19 cellular contexts compared by ENCODE assay signal in genomic region chr16:10972956-10973464, GRCh38. TPM values are rescaled to one million over a fixed set of nuclear protein-coding genes. Genes with fewer than 3 reads are reported as not detected.
DNase-seq lines count a peak whose midpoint lies in the region; ATAC-seq and TF ChIP-seq lines count a peak whose summit lies in the region.
"Had no signal": no experiment of that assay in that cellular context is flagged by ENCODE, and none has a peak within 500 bp of the region (broad histone marks: within the 10 kb centered on the region; RNA-seq: fewer than 3 reads in every experiment).

No MANE protein-coding gene starts in this region.

- peak; percentile 23 for ATAC-seq in activated naive CD8-positive, alpha-beta T cell treated with anti-CD3 and anti-CD28 coated beads, Interleukin-2, amount 10 ng/mL, durations not matched to agents 7 days and 5 days (ENCODE audit: low read depth)
- ATAC-seq in WTC11, result no peak
- ATAC-seq: left cardiac atrium had no signal

- H3K27me3 ChIP-seq in trophoblast cell (ENCODE audit: insufficient read depth, low read length), result no peaks in the 10 kb centered on the region
- H3K27me3 ChIP-seq in A673 (replicated peaks; ENCODE audit: insufficient read depth, low read depth, low read length, poor library complexity), result no peaks in the 10 kb centered on the region
- H3K27me3 ChIP-seq: BLaER1 treated with 17β-estradiol and CSF1 and Interleukin-3, amounts not matched to agents 10 nM and 100 nM; right atrium auricular region had no signal

- no peak overlapping the region for H3K4me3 ChIP-seq in trophoblast cell (ENCODE audit: low read depth, low read length)
- H3K4me3 ChIP-seq in A673 (ENCODE audit: low read depth, low read length, poor library complexity, severe bottlenecking), result no peak overlapping the region
- H3K4me3 ChIP-seq: BLaER1 treated with 17β-estradiol and CSF1 and Interleukin-3, amounts not matched to agents 10 nM and 100 nM; right atrium auricular region had no signal

- peaks cover 83% of the 10 kb centered on the region for H3K4me1 Mint-ChIP-seq in activated CD4-positive, alpha-beta T cell treated with anti-CD3 and anti-CD28 coated beads, Interleukin-2, amount 10 ng/mL, durations not matched to agents 7 days and 5 days
- H3K4me1 Mint-ChIP-seq in activated naive CD8-positive, alpha-beta T cell treated with anti-CD3 and anti-CD28 coated beads, Interleukin-2, amount 10 ng/mL, durations not matched to agents 7 days and 5 days, result peaks cover 70% of the 10 kb centered on the region
- peaks cover 5% of the 10 kb centered on the region for H3K4me1 Mint-ChIP-seq in WTC11

- H3K14ac ChIP-seq in trophoblast cell (ENCODE audit: low read length), result no peak overlapping the region

- BruUV-seq in A673 (replicated peaks; lab: Mats Ljungman, UMichigan), result no TSS peak

- CTCF ChIA-PET in activated CD4-positive, alpha-beta T cell treated with anti-CD3 and anti-CD28 coated beads, Interleukin-2, amount 10 ng/mL, durations not matched to agents 7 days and 5 days (lab: Charles Lee), result interaction anchor here (0.6 to 3.2 kb wide), 7 partner anchors 7 to 384 kb away, joined by 3 to 34 read pairs (median 5); partner anchors contain the start of gene SOCS1
- CTCF ChIA-PET in WTC11 (lab: Charles Lee), result interaction anchor here (0.8 kb wide), 1 partner anchor 22 kb away, joined by 3 read pairs; no protein-coding TSS in a partner anchor
- CTCF ChIA-PET in A673 (lab: Charles Lee), result no interaction called here

- H3K23ac ChIP-seq in trophoblast cell (ENCODE audit: low read length), result no peak overlapping the region

- WGBS in trophoblast cell (ENCODE audit: extremely low coverage, insufficient coverage, insufficient read length), result no CpG with 5 or more reads among the region's 12 CpGs

- peak overlapping the region; percentile 45 for H3K4me3 Mint-ChIP-seq in activated CD4-positive, alpha-beta T cell treated with anti-CD3 and anti-CD28 coated beads, Interleukin-2, amount 10 ng/mL, durations not matched to agents 7 days and 5 days
- H3K4me3 Mint-ChIP-seq in activated naive CD8-positive, alpha-beta T cell treated with anti-CD3 and anti-CD28 coated beads, Interleukin-2, amount 10 ng/mL, durations not matched to agents 7 days and 5 days, result peak overlapping the region; percentile 71
- no peak overlapping the region for H3K4me3 Mint-ChIP-seq in WTC11
- H3K4me3 Mint-ChIP-seq: memory B cell had no signal

- H3K27ac Mint-ChIP-seq in activated CD4-positive, alpha-beta T cell treated with anti-CD3 and anti-CD28 coated beads, Interleukin-2, amount 10 ng/mL, durations not matched to agents 7 days and 5 days, result peak overlapping the region; percentile 79
- peak overlapping the region; percentile 92 for H3K27ac Mint-ChIP-seq in activated naive CD8-positive, alpha-beta T cell treated with anti-CD3 and anti-CD28 coated beads, Interleukin-2, amount 10 ng/mL, durations not matched to agents 7 days and 5 days
- no peak overlapping the region for H3K27ac Mint-ChIP-seq in WTC11
- H3K27ac Mint-ChIP-seq: memory B cell had no signal

- TF ChIP-seq CTCF in WTC11 (IDR thresholded peaks at IDR 0.05) (no peak), A673 (conservative IDR thresholded peaks at IDR 0.05; ENCODE audit: low read depth, low read length) (no peak)

- no peak for DNase-seq in activated CD4-positive, alpha-beta T cell treated with anti-CD3 and anti-CD28 coated beads, Interleukin-2, amount 10 ng/mL, durations not matched to agents 7 days and 5 days
- no peak for DNase-seq in activated CD4-positive, alpha-beta T cell treated with anti-CD3 and anti-CD28 coated beads, Interleukin-2, amount 50 U/mL, for 4 hours
- no peak for DNase-seq in activated naive CD8-positive, alpha-beta T cell treated with anti-CD3 and anti-CD28 coated beads, Interleukin-2, amount 10 ng/mL, durations not matched to agents 7 days and 5 days
- no peak for DNase-seq in trophoblast cell
- DNase-seq in WTC11 (ENCODE audit: low spot score), result no peak
- no peak for DNase-seq in ecto neural progenitor cell (ENCODE audit: low spot score)
- no peak for DNase-seq in A673 (ENCODE audit: low spot score)
- DNase-seq: ACHN; activated CD4-positive, alpha-beta T cell treated with anti-CD3 and anti-CD28 coated beads, Interleukin-2, amount 50 U/mL, for 48 hours; Calu3; left cardiac atrium; NCI-H1092 treated with DMSO at 0.1 percent for 48 hours; NCI-H2029; NCI-H82; stimulated activated CD4-positive, alpha-beta T cell treated with anti-CD3 and anti-CD28 coated beads, Interleukin-4, amount 100 ng/mL, for 24 hours had no signal

- H3K4me2 ChIP-seq in trophoblast cell (ENCODE audit: low read length), result no peak overlapping the region

- peak overlapping the region; percentile 9 for H2BK5ac ChIP-seq in trophoblast cell (ENCODE audit: low read depth, low read length, poor library complexity)

- no peak overlapping the region for H3K18ac ChIP-seq in trophoblast cell (ENCODE audit: low read length)

- H3K79me2 ChIP-seq in trophoblast cell (ENCODE audit: control insufficient read depth, insufficient read depth, low read length, poor library complexity), result no peaks in the 10 kb centered on the region

- no peak overlapping the region for H3K9ac ChIP-seq in trophoblast cell (ENCODE audit: low read length)

- H3K4ac ChIP-seq in trophoblast cell (ENCODE audit: low read depth, low read length), result no peak overlapping the region

- intact Hi-C loops in A673 (cut with micrococcal nuclease; ENCODE audit: unreplicated experiment), result no loop called here

- no peaks in the 10 kb centered on the region for H3K27me3 Mint-ChIP-seq in activated CD4-positive, alpha-beta T cell treated with anti-CD3 and anti-CD28 coated beads, Interleukin-2, amount 10 ng/mL, durations not matched to agents 7 days and 5 days
- no peaks in the 10 kb centered on the region for H3K27me3 Mint-ChIP-seq in activated naive CD8-positive, alpha-beta T cell treated with anti-CD3 and anti-CD28 coated beads, Interleukin-2, amount 10 ng/mL, durations not matched to agents 7 days and 5 days
- H3K27me3 Mint-ChIP-seq in WTC11 (ENCODE audit: low read depth), result no peaks in the 10 kb centered on the region
- H3K27me3 Mint-ChIP-seq: memory B cell had no signal

- H3K4me1 ChIP-seq in trophoblast cell (ENCODE audit: control insufficient read depth in 1 of 2, insufficient read depth in 2 of 2, low read length in 2 of 2) (peaks cover 18 to 20% of the 10 kb centered on the region in 2 experiments), A673 (ENCODE audit: insufficient read depth, low read length, poor library complexity, severe bottlenecking) (no peaks in the 10 kb centered on the region)

- peak overlapping the region; percentile 10 for H2BK12ac ChIP-seq in trophoblast cell (ENCODE audit: low read length)

- H3K9me3 ChIP-seq in KOPT-K1 (ENCODE audit: insufficient read depth, low read length, poor library complexity, severe bottlenecking) (no peaks in the 10 kb centered on the region), trophoblast cell (ENCODE audit: insufficient read depth, low read depth, low read length) (no peaks in the 10 kb centered on the region), A673 (ENCODE audit: low read depth, low read length, poor library complexity, severe bottlenecking) (no peaks in the 10 kb centered on the region)
- H3K9me3 ChIP-seq: BLaER1 treated with 17β-estradiol and CSF1 and Interleukin-3, amounts not matched to agents 10 nM and 100 nM; right atrium auricular region had no signal

- H3K27ac ChIP-seq in KOPT-K1 (ENCODE audit: low read depth, low read length, poor library complexity, severe bottlenecking) (peak overlapping the region; percentile 57), trophoblast cell (ENCODE audit: low read depth, low read length) (no peak overlapping the region), A673 (ENCODE audit: low read depth, low read length, poor library complexity, severe bottlenecking) (no peak overlapping the region)
- H3K27ac ChIP-seq: BLaER1 treated with 17β-estradiol and CSF1 and Interleukin-3, amounts not matched to agents 10 nM and 100 nM had no signal

- H4K12ac ChIP-seq in trophoblast cell (ENCODE audit: low read depth, low read length), result no peak overlapping the region

- H2AK5ac ChIP-seq in trophoblast cell (ENCODE audit: low read length), result no peak overlapping the region

- no peak overlapping the region for H2BK120ac ChIP-seq in trophoblast cell (ENCODE audit: insufficient read depth, low read length, poor library complexity)

- no peak overlapping the region for H4K91ac ChIP-seq in trophoblast cell (ENCODE audit: low read depth, low read length)

- H3K36me3 ChIP-seq in KOPT-K1 (ENCODE audit: insufficient read depth, low read length), result peaks cover 63% of the 10 kb centered on the region
- peaks cover 11 to 16% of the 10 kb centered on the region in 2 experiments for H3K36me3 ChIP-seq in trophoblast cell (ENCODE audit: control insufficient read depth in 1 of 2, insufficient read depth in 2 of 2, low read length in 2 of 2)
- H3K36me3 ChIP-seq in A673 (ENCODE audit: insufficient read depth, low read length, poor library complexity, severe bottlenecking), result peaks cover 10% of the 10 kb centered on the region

- no peak overlapping the region for H4K8ac ChIP-seq in trophoblast cell (ENCODE audit: low read depth, low read length)

- H3K36me3 Mint-ChIP-seq in activated CD4-positive, alpha-beta T cell treated with anti-CD3 and anti-CD28 coated beads, Interleukin-2, amount 10 ng/mL, durations not matched to agents 7 days and 5 days (ENCODE audit: low read depth), result peaks cover 43% of the 10 kb centered on the region
- H3K36me3 Mint-ChIP-seq in activated naive CD8-positive, alpha-beta T cell treated with anti-CD3 and anti-CD28 coated beads, Interleukin-2, amount 10 ng/mL, durations not matched to agents 7 days and 5 days, result peaks cover 27% of the 10 kb centered on the region
- no peaks in the 10 kb centered on the region; the same call in 1 of the 2 replicates for H3K36me3 Mint-ChIP-seq in WTC11

- POLR2A ChIA-PET in activated CD4-positive, alpha-beta T cell treated with anti-CD3 and anti-CD28 coated beads, Interleukin-2, amount 10 ng/mL, durations not matched to agents 7 days and 5 days (lab: Charles Lee), result interaction anchor here (0.6 kb wide), 1 partner anchor 681 kb away, joined by 3 read pairs; no protein-coding TSS in a partner anchor
- POLR2A ChIA-PET in activated naive CD8-positive, alpha-beta T cell treated with anti-CD3 and anti-CD28 coated beads, Interleukin-2, amount 10 ng/mL, durations not matched to agents 7 days and 5 days (lab: Charles Lee), result interaction anchor here (0.7 to 5.7 kb wide), 12 partner anchors 11 to 383 kb away, joined by 3 to 122 read pairs (median 5); partner anchors contain the start of gene SOCS1
- POLR2A ChIA-PET in WTC11 (lab: Charles Lee) (no interaction called here), A673 (lab: Charles Lee; ENCODE audit: low non-redundant PET) (no interaction called here)

- peaks cover 11% of the 10 kb centered on the region for H3K79me1 ChIP-seq in trophoblast cell (ENCODE audit: low read length)

- H2AFZ ChIP-seq in trophoblast cell (ENCODE audit: insufficient read depth, low read length, poor library complexity), result no peak overlapping the region

- H3K9me3 Mint-ChIP-seq in activated CD4-positive, alpha-beta T cell treated with anti-CD3 and anti-CD28 coated beads, Interleukin-2, amount 10 ng/mL, durations not matched to agents 7 days and 5 days, result no peaks in the 10 kb centered on the region
- H3K9me3 Mint-ChIP-seq in activated naive CD8-positive, alpha-beta T cell treated with anti-CD3 and anti-CD28 coated beads, Interleukin-2, amount 10 ng/mL, durations not matched to agents 7 days and 5 days, result no peaks in the 10 kb centered on the region
- H3K9me3 Mint-ChIP-seq in WTC11, result no peaks in the 10 kb centered on the region
- H3K9me3 Mint-ChIP-seq: memory B cell had no signal

RNA-seq across cellular contexts. Expression of gene CLEC16A, which starts 28.6 kb away (rescaled TPM):
- total RNA-seq in activated CD4-positive, alpha-beta T cell treated with anti-CD3 and anti-CD28 coated beads, Interleukin-2, amount 10 ng/mL, durations not matched to agents 7 days and 5 days, result 10 to 100 TPM; 30.9 to 35.1 TPM
- total RNA-seq in activated naive CD8-positive, alpha-beta T cell treated with anti-CD3 and anti-CD28 coated beads, Interleukin-2, amount 10 ng/mL, durations not matched to agents 7 days and 5 days, result 10 to 100 TPM; 31.1 to 34.1 TPM
- 12.0 and 12.1 TPM in 2 replicates for polyA plus RNA-seq in trophoblast cell (2013)
- total RNA-seq in WTC11 (2021), result 14.4 to 16.0 TPM (median 15.4 TPM) in 3 replicates
- total RNA-seq in A673 (2021), result 21.3 and 23.4 TPM in 2 replicates

RNA-seq across cellular contexts. Expression of gene DEXI, which starts 30.7 kb away (rescaled TPM):
- total RNA-seq in activated CD4-positive, alpha-beta T cell treated with anti-CD3 and anti-CD28 coated beads, Interleukin-2, amount 10 ng/mL, durations not matched to agents 7 days and 5 days, result 10 to 100 TPM; 29.2 to 36.9 TPM
- total RNA-seq in activated naive CD8-positive, alpha-beta T cell treated with anti-CD3 and anti-CD28 coated beads, Interleukin-2, amount 10 ng/mL, durations not matched to agents 7 days and 5 days, result 10 to 100 TPM; 31.4 to 32.3 TPM
- polyA plus RNA-seq in trophoblast cell (2013), result 20.5 and 21.3 TPM in 2 replicates
- total RNA-seq in WTC11 (2021) (33.7 to 42.1 TPM (median 37.7 TPM) in 3 replicates), A673 (2021) (30.7 and 31.6 TPM in 2 replicates)

Comparison
In these comparisons a context has a peak if more than half of its experiments do, and no peak if none do; other contexts are left out.
1. POLR2A ChIA-PET loops: an anchor here in activated CD4-positive, alpha-beta T cell treated with anti-CD3 and anti-CD28 coated beads, Interleukin-2, amount 10 ng/mL, durations not matched to agents 7 days and 5 days (0.6 kb wide) and activated naive CD8-positive, alpha-beta T cell treated with anti-CD3 and anti-CD28 coated beads, Interleukin-2, amount 10 ng/mL, durations not matched to agents 7 days and 5 days (0.7 to 5.7 kb wide); none called in WTC11 and A673.